In the genomic region with DNA sequence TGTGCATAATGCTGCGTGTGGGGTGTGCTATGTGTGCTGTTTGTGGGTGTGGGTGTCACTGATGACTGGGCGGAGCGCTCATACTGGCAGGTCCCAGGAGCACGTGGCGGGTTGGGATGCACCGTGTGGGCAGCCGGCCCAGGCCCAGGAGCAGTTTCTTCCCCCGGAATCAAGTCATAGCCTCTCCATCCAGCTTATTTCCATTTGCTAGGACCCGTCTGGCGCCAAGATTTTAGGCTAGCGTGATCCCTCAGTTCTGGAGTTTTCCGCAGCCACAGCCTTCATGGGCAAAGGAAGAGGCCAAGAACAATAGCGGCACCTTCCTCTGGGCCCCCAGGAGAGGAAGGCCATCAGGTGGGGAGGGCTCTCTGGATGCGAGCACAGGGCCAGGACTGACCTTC, we compare ENCODE assay signal across 16 cellular contexts.
"Had no signal": no experiment of that assay in that cellular context is flagged by ENCODE, and none has a peak within 500 bp of the region (broad histone marks: within the 10 kb centered on the region; RNA-seq: fewer than 3 reads in every experiment).

No MANE protein-coding gene starts in this region.

- H3K4me1 Mint-ChIP-seq: activated CD4-positive, alpha-beta T cell treated with anti-CD3 and anti-CD28 coated beads for 36 hours; activated naive CD8-positive, alpha-beta T cell treated with anti-CD3 and anti-CD28 coated beads for 36 hours; stimulated activated memory B cell treated with anti-CD40 and anti-IgM and Interleukin-4, amounts not matched to agents 10 μg/mL and 1 μg/mL and 100 μg/mL, for 72 hours had no signal

- H3K9me3 Mint-ChIP-seq: activated CD8-positive, alpha-beta T cell treated with anti-CD3 and anti-CD28 coated beads for 36 hours; activated naive CD8-positive, alpha-beta T cell treated with anti-CD3 and anti-CD28 coated beads for 36 hours; dendritic cell treated with granulocyte-macrophage colony-stimulating factor and Interleukin-4, amounts not matched to agents 40 ng/mL and 50 ng/mL, for 4 days; effector memory CD8-positive, alpha-beta T cell; natural killer cell treated with Interleukin-12 subunit alpha and Interleukin-12 subunit beta and Interleukin-15 and Interleukin-18, amount 100 ng/mL, for 72 hours had no signal

- H3K36me3 Mint-ChIP-seq: activated naive CD8-positive, alpha-beta T cell treated with anti-CD3 and anti-CD28 coated beads for 36 hours; natural killer cell treated with Interleukin-12 subunit alpha and Interleukin-12 subunit beta and Interleukin-15 and Interleukin-18, amount 100 ng/mL, for 72 hours; stimulated activated memory B cell treated with anti-CD40 and anti-IgM and Interleukin-4, amounts not matched to agents 10 μg/mL and 1 μg/mL and 100 μg/mL, for 72 hours had no signal

- H3K27me3 Mint-ChIP-seq: activated CD4-positive, alpha-beta T cell treated with anti-CD3 and anti-CD28 coated beads for 36 hours; activated CD8-positive, alpha-beta T cell treated with anti-CD3 and anti-CD28 coated beads for 36 hours; activated naive CD8-positive, alpha-beta T cell treated with anti-CD3 and anti-CD28 coated beads for 36 hours had no signal

- ATAC-seq: activated CD4-positive, alpha-beta T cell treated with anti-CD3 and anti-CD28 coated beads for 36 hours; activated CD8-positive, alpha-beta T cell treated with anti-CD3 and anti-CD28 coated beads for 36 hours; effector memory CD8-positive, alpha-beta T cell; stimulated activated memory B cell treated with anti-CD40 and anti-IgM and Interleukin-4, amounts not matched to agents 10 μg/mL and 1 μg/mL and 100 μg/mL, for 72 hours; T-helper 17 cell had no signal

- H3K4me3 ChIP-seq: hepatocyte, thyroid gland had no signal

- H3K4me3 Mint-ChIP-seq: activated CD4-positive, alpha-beta T cell treated with anti-CD3 and anti-CD28 coated beads for 36 hours; activated CD8-positive, alpha-beta T cell treated with anti-CD3 and anti-CD28 coated beads for 36 hours; activated naive CD8-positive, alpha-beta T cell treated with anti-CD3 and anti-CD28 coated beads for 36 hours; dendritic cell treated with granulocyte-macrophage colony-stimulating factor and Interleukin-4, amounts not matched to agents 40 ng/mL and 50 ng/mL, for 4 days; effector memory CD8-positive, alpha-beta T cell; natural killer cell treated with Interleukin-12 subunit alpha and Interleukin-12 subunit beta and Interleukin-15 and Interleukin-18, amount 100 ng/mL, for 72 hours; stimulated activated memory B cell treated with anti-CD40 and anti-IgM and Interleukin-4, amounts not matched to agents 10 μg/mL and 1 μg/mL and 100 μg/mL, for 72 hours; T-helper 17 cell had no signal

- H3K27me3 ChIP-seq: brain microvascular endothelial cell, hepatocyte, thyroid gland had no signal

- DNase-seq: activated CD4-positive, alpha-beta T cell treated with anti-CD3 and anti-CD28 coated beads for 36 hours; activated CD8-positive, alpha-beta T cell treated with anti-CD3 and anti-CD28 coated beads for 36 hours; activated naive CD8-positive, alpha-beta T cell treated with anti-CD3 and anti-CD28 coated beads for 36 hours; activated T-cell treated with anti-CD3 and anti-CD28 coated beads, Interleukin-2, amount 50 U/mL, for 48 hours; amygdala; brain microvascular endothelial cell; effector memory CD8-positive, alpha-beta T cell; mesendoderm; stimulated activated CD4-positive, alpha-beta T cell treated with anti-CD3 and anti-CD28 coated beads, Interleukin-2, amount 100 ng/mL, for 48 hours; T-helper 17 cell; thyroid gland had no signal

- H3K9me3 ChIP-seq: thyroid gland had no signal

- H3K27ac ChIP-seq: brain microvascular endothelial cell, epithelial cell of prostate, hepatocyte, thyroid gland had no signal

- H3K36me3 ChIP-seq: brain microvascular endothelial cell, thyroid gland had no signal

- H3K27ac Mint-ChIP-seq: activated CD4-positive, alpha-beta T cell treated with anti-CD3 and anti-CD28 coated beads for 36 hours; activated CD8-positive, alpha-beta T cell treated with anti-CD3 and anti-CD28 coated beads for 36 hours; activated naive CD8-positive, alpha-beta T cell treated with anti-CD3 and anti-CD28 coated beads for 36 hours; dendritic cell treated with granulocyte-macrophage colony-stimulating factor and Interleukin-4, amounts not matched to agents 40 ng/mL and 50 ng/mL, for 4 days; effector memory CD8-positive, alpha-beta T cell; natural killer cell treated with Interleukin-12 subunit alpha and Interleukin-12 subunit beta and Interleukin-15 and Interleukin-18, amount 100 ng/mL, for 72 hours; stimulated activated memory B cell treated with anti-CD40 and anti-IgM and Interleukin-4, amounts not matched to agents 10 μg/mL and 1 μg/mL and 100 μg/mL, for 72 hours; T-helper 17 cell had no signal
